ENCODE assay signal across 1 cellular context in genomic region chr17:79654350-79654959, GRCh38.
TF ChIP-seq lines count a peak whose summit lies in the region.

No MANE protein-coding gene starts in this region.

TF ChIP-seq in K562, 482 proteins besides CTCF, POLR2A, EP300 and RAD21:
- no peak for TF ChIP-seq MBD1 (CRISPR knock-in tag; IDR thresholded peaks at IDR 0.05)
- no peak for TF ChIP-seq ADNP (tag; IDR thresholded peaks at IDR 0.05)
- no peak for TF ChIP-seq ZC3H4 (CRISPR knock-in tag; IDR thresholded peaks at IDR 0.05; ENCODE audit: borderline replicate concordance)
- peak; percentile 23; the same call in 1 of the 2 replicates for TF ChIP-seq EZH2 (IDR thresholded peaks at IDR 0.05; ENCODE audit: borderline replicate concordance, low read depth, low read length)
